Comparison of ENCODE assay signal across 25 cellular contexts in the genomic region with DNA sequence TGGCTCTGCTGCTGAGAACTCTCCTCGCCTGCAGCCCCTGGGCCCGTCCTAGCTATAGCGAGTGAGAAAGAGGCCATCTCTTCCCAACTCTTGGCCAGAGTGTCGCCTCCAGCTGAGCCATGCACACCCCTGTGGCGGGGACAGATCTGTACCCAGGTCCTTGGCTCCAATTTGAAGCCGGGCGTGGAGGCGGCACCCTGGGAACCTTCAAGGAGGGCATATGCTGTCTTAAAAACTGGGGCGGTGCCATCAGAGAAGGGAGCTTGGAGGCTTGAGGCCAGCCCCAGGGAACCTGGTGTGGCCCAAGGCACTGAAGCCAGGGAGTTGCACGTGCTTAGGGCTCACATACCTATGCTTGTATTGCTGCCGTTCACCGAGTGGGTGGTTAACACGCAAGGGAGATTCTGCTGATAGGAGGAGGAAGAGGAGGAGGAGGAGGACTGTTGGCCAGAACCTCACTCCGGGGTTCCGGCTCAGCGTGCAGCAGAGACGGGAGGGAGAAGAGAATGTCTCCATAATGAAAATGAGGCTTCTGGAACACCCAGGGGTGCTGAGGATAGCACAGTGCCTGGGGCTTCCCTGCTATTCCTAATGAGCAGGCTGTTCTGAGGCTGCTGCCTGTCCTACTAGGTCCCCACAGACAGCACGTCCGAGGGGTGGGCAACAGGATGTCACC. TPM values are rescaled to one million over a fixed set of nuclear protein-coding genes. Genes with fewer than 3 reads are reported as not detected.
"Had no signal": no experiment of that assay in that cellular context is flagged by ENCODE, and none has a peak within 500 bp of the region (broad histone marks: within the 10 kb centered on the region; RNA-seq: fewer than 3 reads in every experiment).

No MANE protein-coding gene starts in this region.

- H3K79me2 ChIP-seq: parathyroid adenoma had no signal

- H3K27ac ChIP-seq: brain microvascular endothelial cell, esophagus muscularis mucosa, foreskin keratinocyte, heart left ventricle, parathyroid adenoma, spleen, tibial nerve, VCaP had no signal

- H3K27me3 ChIP-seq: brain microvascular endothelial cell, esophagus muscularis mucosa, foreskin keratinocyte, heart left ventricle, spleen, tibial nerve had no signal

- DNase-seq: activated CD4-positive, alpha-beta T cell treated with anti-CD3 and anti-CD28 coated beads for 4 hours; activated CD4-positive, alpha-beta T cell treated with anti-CD3 and anti-CD28 coated beads, Interleukin-2, amount 50 U/mL, for 48 hours; activated CD8-positive, alpha-beta memory T cell treated with anti-CD3 and anti-CD28 coated beads for 24 hours; activated CD8-positive, alpha-beta memory T cell treated with anti-CD3 and anti-CD28 coated beads, Interleukin-2, amount 50 U/mL, for 4 hours; activated gamma-delta T cell treated with Interleukin-2 at 50 U/mL for 16 hours; activated naive CD4-positive, alpha-beta T cell treated with anti-CD3 and anti-CD28 coated beads, Interleukin-2, amount 50 U/mL, for 16 hours; activated T-cell treated with anti-CD3 and anti-CD28 coated beads, Interleukin-2, amount 50 U/mL, for 4 hours; amniotic stem cell; brain microvascular endothelial cell; foreskin keratinocyte; heart left ventricle; hypothalamus; immature natural killer cell; kidney; midbrain; naive thymus-derived CD8-positive, alpha-beta T cell; right cardiac atrium; spleen; stimulated activated naive CD4-positive, alpha-beta T cell treated with Interleukin-2 at 50 U/mL for 16 hours; T-helper 1 cell had no signal

- H3K9me3 ChIP-seq: esophagus muscularis mucosa, heart left ventricle, spleen, tibial nerve had no signal

- H3K4me3 ChIP-seq: esophagus muscularis mucosa, heart left ventricle, spleen, tibial nerve had no signal

- H3K36me3 ChIP-seq: brain microvascular endothelial cell had no signal

- H3K4me1 ChIP-seq: foreskin keratinocyte, heart left ventricle, parathyroid adenoma, spleen, tibial nerve had no signal

- H3K9ac ChIP-seq: parathyroid adenoma had no signal

- H2AFZ ChIP-seq: parathyroid adenoma had no signal

RNA-seq across cellular contexts. Expression of a gene that starts 40.7 kb away (rescaled TPM):
- total RNA-seq: activated T-cell treated with anti-CD3 and anti-CD28 coated beads, Interleukin-2, amount 50 U/mL, for 4 hours; activated T-helper 17 cell treated with anti-CD3 and anti-CD28 coated beads, Interleukin-2, amount 50 U/mL, for 72 hours; foreskin keratinocyte; naive thymus-derived CD8-positive, alpha-beta T cell; spleen had no signal
- polyA plus RNA-seq: foreskin keratinocyte; immature natural killer cell; naive thymus-derived CD8-positive, alpha-beta T cell had no signal
